20 cellular contexts compared by ENCODE assay signal in genomic region chr4:41611124-41611838, GRCh38.
DNase-seq lines count a peak whose midpoint lies in the region; ATAC-seq, FAIRE-seq and TF ChIP-seq lines count a peak whose summit lies in the region.
"Had no signal": no experiment of that assay in that cellular context is flagged by ENCODE, and none has a peak within 500 bp of the region (broad histone marks: within the 10 kb centered on the region; RNA-seq: fewer than 3 reads in every experiment).

No MANE protein-coding gene starts in this region.

- WGBS in suprapubic skin: 79% methylated on average over 1 of the region's 1 CpG

- TF ChIP-seq CTCF in HEK293 (tag by site-specific recombination; IDR thresholded peaks at IDR 0.05) (no peak), astrocyte (IDR thresholded peaks at IDR 0.05; ENCODE audit: insufficient read depth, low read depth, low read length) (no peak), suprapubic skin (IDR thresholded peaks at IDR 0.05) (no peak)

- no peak for TF ChIP-seq POLR2A in suprapubic skin (IDR thresholded peaks at IDR 0.05)

- H3K9me3 ChIP-seq in HEK293 (ENCODE audit: control insufficient read depth, insufficient read depth, low read depth, low read length) (no peaks in the 10 kb centered on the region), astrocyte (ENCODE audit: insufficient read depth, low read depth, low read length) (no peaks in the 10 kb centered on the region), suprapubic skin (no peaks in the 10 kb centered on the region)
- H3K9me3 ChIP-seq: colonic mucosa, upper lobe of left lung had no signal

- peaks cover 2% of the 10 kb centered on the region for H3K27me3 Mint-ChIP-seq in astrocyte (ENCODE audit: low read depth, unreplicated experiment)
- H3K27me3 Mint-ChIP-seq: activated CD4-positive, alpha-beta memory T cell treated with anti-CD3 and anti-CD28 coated beads, Interleukin-2, amount 10 ng/mL, durations not matched to agents 7 days and 5 days had no signal

- no peaks in the 10 kb centered on the region for H3K79me2 ChIP-seq in astrocyte (ENCODE audit: insufficient read depth, low read length)

- no peak overlapping the region for H3K27ac Mint-ChIP-seq in astrocyte (ENCODE audit: unreplicated experiment)
- H3K27ac Mint-ChIP-seq: activated B cell treated with CpG ODN at 0.5 μM for 24 hours; activated CD4-positive, alpha-beta memory T cell treated with anti-CD3 and anti-CD28 coated beads, Interleukin-2, amount 10 ng/mL, durations not matched to agents 7 days and 5 days; stimulated activated memory B cell treated with anti-CD40 and anti-IgM and Interleukin-4, amounts not matched to agents 10 μg/mL and 1 μg/mL and 100 μg/mL, for 72 hours had no signal

- H3K36me3 ChIP-seq in HEK293 (ENCODE audit: control insufficient read depth in 2 of 2, insufficient read depth in 1 of 2, low read length in 2 of 2) (no peaks in the 10 kb centered on the region), astrocyte (ENCODE audit: insufficient read depth, low read length) (no peaks in the 10 kb centered on the region), suprapubic skin (no peaks in the 10 kb centered on the region)
- H3K36me3 ChIP-seq: colonic mucosa had no signal

- H3K9me3 Mint-ChIP-seq in astrocyte (ENCODE audit: unreplicated experiment): no peaks in the 10 kb centered on the region
- H3K9me3 Mint-ChIP-seq: activated B cell treated with CpG ODN at 0.5 μM for 24 hours; activated CD4-positive, alpha-beta memory T cell treated with anti-CD3 and anti-CD28 coated beads, Interleukin-2, amount 10 ng/mL, durations not matched to agents 7 days and 5 days; stimulated activated memory B cell treated with anti-CD40 and anti-IgM and Interleukin-4, amounts not matched to agents 10 μg/mL and 1 μg/mL and 100 μg/mL, for 72 hours had no signal

- no peak overlapping the region for H3K9ac ChIP-seq in astrocyte (ENCODE audit: low read length)

- H2AFZ ChIP-seq in astrocyte (ENCODE audit: low read depth, low read length): no peak overlapping the region

- no peak for DNase-seq in astrocyte (ENCODE audit: low read depth)
- no peak for DNase-seq in left lobe of liver (ENCODE audit: low spot score)
- no peak for DNase-seq in suprapubic skin (ENCODE audit: low spot score in 2 of 2)
- no peak for DNase-seq in SK-N-DZ (ENCODE audit: low spot score)
- no peak for DNase-seq in 8988T
- DNase-seq: activated B cell treated with CpG ODN at 0.5 μM for 24 hours; activated CD4-positive, alpha-beta memory T cell treated with anti-CD3 and anti-CD28 coated beads, Interleukin-2, amount 10 ng/mL, durations not matched to agents 7 days and 5 days; activated naive CD4-positive, alpha-beta T cell treated with Interleukin-2 at 50 U/mL for 16 hours; activated T-cell treated with anti-CD3 and anti-CD28 coated beads, Interleukin-2, amount 50 U/mL, for 1 hour; foreskin melanocyte; left cardiac atrium; NCI-H1417 treated with DMSO at 0.1 percent for 48 hours had no signal

- FAIRE-seq in astrocyte (lab: Jason Lieb, UNC): no peak
- FAIRE-seq: GM18507 had no signal

- H3K4me3 ChIP-seq in HEK293 (ENCODE audit: low read depth, low read length) (no peak overlapping the region), astrocyte (ENCODE audit: insufficient read depth, low read depth, low read length) (no peak overlapping the region), suprapubic skin (no peak overlapping the region)
- H3K4me3 ChIP-seq: colonic mucosa, upper lobe of left lung had no signal

- H3K36me3 Mint-ChIP-seq in astrocyte (ENCODE audit: low read depth, unreplicated experiment): no peaks in the 10 kb centered on the region
- H3K36me3 Mint-ChIP-seq: stimulated activated memory B cell treated with anti-CD40 and anti-IgM and Interleukin-4, amounts not matched to agents 10 μg/mL and 1 μg/mL and 100 μg/mL, for 72 hours had no signal

- POLR2A ChIA-PET in HEK293 (lab: Yijun Ruan, JAX): no interaction called here

- TF ChIP-seq EP300 in suprapubic skin (IDR thresholded peaks at IDR 0.05): no peak

- ATAC-seq in left lobe of liver: peak; percentile 23
- ATAC-seq in HG03280 (IDR thresholded peaks at IDR 0.05; ENCODE audit: unreplicated experiment): no peak
- no peak for ATAC-seq in HG02973 (IDR thresholded peaks at IDR 0.05; ENCODE audit: unreplicated experiment)
- ATAC-seq: Panc1; stimulated activated memory B cell treated with anti-CD40 and anti-IgM and Interleukin-4, amounts not matched to agents 10 μg/mL and 1 μg/mL and 100 μg/mL, for 72 hours had no signal

- H3K4me2 ChIP-seq in astrocyte (ENCODE audit: low read length): peak overlapping the region; percentile 83

- H4K20me1 ChIP-seq in astrocyte (ENCODE audit: insufficient read depth, low read length): no peaks in the 10 kb centered on the region

- H3K4me1 ChIP-seq in HEK293 (ENCODE audit: control insufficient read depth, insufficient read depth, low read length): peaks cover 8% of the 10 kb centered on the region
- peaks cover 16% of the 10 kb centered on the region for H3K4me1 ChIP-seq in astrocyte (ENCODE audit: insufficient read depth, low read length)
- H3K4me1 ChIP-seq in suprapubic skin: peaks cover 29% of the 10 kb centered on the region

- CTCF ChIA-PET in HEK293 (lab: Yijun Ruan, JAX): no interaction called here

- H3K27ac ChIP-seq in HEK293 (ENCODE audit: extremely low read depth, low read depth, low read length) (no peak overlapping the region), astrocyte (ENCODE audit: low read depth, low read length) (no peak overlapping the region), suprapubic skin (peak overlapping the region; percentile 76)

- H3K4me1 Mint-ChIP-seq in astrocyte (ENCODE audit: low read depth, unreplicated experiment): peaks cover 19% of the 10 kb centered on the region
- H3K4me1 Mint-ChIP-seq: activated B cell treated with CpG ODN at 0.5 μM for 24 hours; activated CD4-positive, alpha-beta memory T cell treated with anti-CD3 and anti-CD28 coated beads, Interleukin-2, amount 10 ng/mL, durations not matched to agents 7 days and 5 days; stimulated activated memory B cell treated with anti-CD40 and anti-IgM and Interleukin-4, amounts not matched to agents 10 μg/mL and 1 μg/mL and 100 μg/mL, for 72 hours had no signal

- H3K4me3 Mint-ChIP-seq in astrocyte (ENCODE audit: unreplicated experiment): no peak overlapping the region
- H3K4me3 Mint-ChIP-seq: activated B cell treated with CpG ODN at 0.5 μM for 24 hours; activated CD4-positive, alpha-beta memory T cell treated with anti-CD3 and anti-CD28 coated beads, Interleukin-2, amount 10 ng/mL, durations not matched to agents 7 days and 5 days; stimulated activated memory B cell treated with anti-CD40 and anti-IgM and Interleukin-4, amounts not matched to agents 10 μg/mL and 1 μg/mL and 100 μg/mL, for 72 hours had no signal

- H3K27me3 ChIP-seq in astrocyte (ENCODE audit: insufficient read depth, low read length): peaks cover 3% of the 10 kb centered on the region
- no peaks in the 10 kb centered on the region for H3K27me3 ChIP-seq in suprapubic skin
- H3K27me3 ChIP-seq: colonic mucosa, upper lobe of left lung had no signal

TF ChIP-seq in HEK293, 187 proteins besides CTCF, POLR2A, EP300 and RAD21:
- TF ChIP-seq FEZF1 (tag by site-specific recombination; IDR thresholded peaks at IDR 0.05) (no peak), ZNF664 (tag by site-specific recombination; IDR thresholded peaks at IDR 0.05) (peak; percentile 62; the same call in 1 of the 2 replicates), ZNF768 (tag by site-specific recombination; IDR thresholded peaks at IDR 0.05) (peak; percentile 53; the same call in 1 of the 2 replicates), ZNF175 (tag by site-specific recombination; IDR thresholded peaks at IDR 0.05) (no peak), ZNF37A (tag by site-specific recombination; IDR thresholded peaks at IDR 0.05) (no peak)
